In genomic region chr1:200888349-200888838, GRCh38 we compare ENCODE assay signal across 8 cellular contexts. TPM values are rescaled to one million over a fixed set of nuclear protein-coding genes. Genes with fewer than 3 reads are reported as not detected.
A peak's percentile ranks its signal among the peaks of the same experiment; 100 is the strongest.
DNase-seq lines count a peak whose midpoint lies in the region; ATAC-seq and TF ChIP-seq lines count a peak whose summit lies in the region.

No MANE protein-coding gene starts in this region.

- no peak overlapping the region for H2AFZ ChIP-seq in osteoblast (ENCODE audit: low read length)

- H3K4me3 ChIP-seq in HL-60 (replicated peaks; ENCODE audit: insufficient read depth, low read length) (peak overlapping the region; percentile 31), MG63 (no peak overlapping the region), osteoblast (ENCODE audit: insufficient read depth, low read length) (no peak overlapping the region)

- H3K36me3 ChIP-seq in MG63 (no peaks in the 10 kb centered on the region), osteoblast (ENCODE audit: insufficient read depth, low read length) (no peaks in the 10 kb centered on the region)

- intact Hi-C loops in left colon (cut with DNase I, micrococcal nuclease), result no loop called here

- H3K4me1 ChIP-seq in osteoblast (ENCODE audit: insufficient read depth, low read length), result no peaks in the 10 kb centered on the region

- no peak overlapping the region for H3K4me2 ChIP-seq in osteoblast (ENCODE audit: insufficient read depth, low read length)

- H3K9me3 ChIP-seq in MG63 (no peaks in the 10 kb centered on the region), osteoblast (ENCODE audit: low read depth, low read length) (no peaks in the 10 kb centered on the region)

- H3K79me2 ChIP-seq in osteoblast (ENCODE audit: insufficient read depth, low read length), result no peaks in the 10 kb centered on the region

- H4K20me1 ChIP-seq in osteoblast (ENCODE audit: insufficient read depth, low read length), result no peaks in the 10 kb centered on the region

- no peak for TF ChIP-seq CTCF in HL-60 (IDR thresholded peaks at IDR 0.05; ENCODE audit: insufficient read depth, low read length)
- TF ChIP-seq CTCF in osteoblast (IDR thresholded peaks at IDR 0.05; ENCODE audit: extremely low read depth, low read depth, low read length), result no peak

- peak; percentile 75 for DNase-seq in EL
- peak; percentile 90 to 99 for DNase-seq in HL-60 (ENCODE audit: low read depth in 1 of 2, low spot score in 1 of 2)
- peak; percentile 43 to 55 for DNase-seq in activated CD4-positive, alpha-beta T cell treated with anti-CD3 and anti-CD28 coated beads for 4 hours
- DNase-seq in left colon, result peak; percentile 51 to 52
- DNase-seq in MG63, result no peak
- no peak for DNase-seq in DMS79 (lab: John Stamatoyannopoulos, UW)
- no peak for DNase-seq in osteoblast (ENCODE audit: insufficient read length, low spot score, missing footprints)

- H3K27ac ChIP-seq in HL-60 (replicated peaks), result peak overlapping the region; percentile 43
- no peak overlapping the region for H3K27ac ChIP-seq in osteoblast (ENCODE audit: low read depth, low read length)

- ATAC-seq in GM21360 (IDR thresholded peaks at IDR 0.05; ENCODE audit: unreplicated experiment) (peak; percentile 86), left colon (no peak)

- H3K27me3 ChIP-seq in HL-60 (ENCODE audit: insufficient read depth, poor library complexity, severe bottlenecking), result no peaks in the 10 kb centered on the region
- peaks cover 16% of the 10 kb centered on the region for H3K27me3 ChIP-seq in MG63
- H3K27me3 ChIP-seq in osteoblast (ENCODE audit: insufficient read depth, low read length), result peaks cover 46% of the 10 kb centered on the region

RNA-seq across cellular contexts. Expression of gene INAVA, which starts 6.3 kb away (rescaled TPM):
- 100 to 1,000 TPM; 172 to 195 TPM for total RNA-seq in left colon
- not detected in 2 replicates for total RNA-seq in MG63 (2014; rRNA removed; shearing (Covaris generic); ENCODE audit: low replicate concordance)
- total RNA-seq in osteoblast, result under 0.01 and 0.36 TPM in 2 replicates

RNA-seq across cellular contexts. Expression of gene GPR25, which starts 15.6 kb away (rescaled TPM):
- total RNA-seq in left colon (under 1 TPM in 1 of 2 donors, not detected in 1; 0.64 TPM), osteoblast (not detected in 2 replicates)
- total RNA-seq in MG63 (2014; rRNA removed; shearing (Covaris generic); ENCODE audit: low replicate concordance), result not detected in 2 replicates

Comparison
In these comparisons a context has a peak if more than half of its experiments do, and no peak if none do; other contexts are left out.
1. DNase-seq: peak in EL (single experiment), HL-60 (2 of 2), activated CD4-positive, alpha-beta T cell treated with anti-CD3 and anti-CD28 coated beads for 4 hours (2 of 2) and left colon (2 of 2); none in MG63 (single experiment), DMS79 (single experiment) and osteoblast (single experiment).
2. RNA of gene INAVA, which starts 6.3 kb away (total RNA-seq): 172 to 195 TPM in left colon; under 0.01 to 0.36 TPM in osteoblast and not detected in MG63; every median in the first group is over 100 times any median in the second.